19 cellular contexts compared by ENCODE assay signal in genomic region chr2:12712871-12713270, GRCh38.
"Had no signal": no experiment of that assay in that cellular context is flagged by ENCODE, and none has a peak within 500 bp of the region (broad histone marks: within the 10 kb centered on the region; RNA-seq: fewer than 3 reads in every experiment).

No MANE protein-coding gene starts in this region.

- H3K4me3 ChIP-seq: breast epithelium, left ventricle myocardium inferior, suprapubic skin had no signal

- H3K9me3 ChIP-seq: breast epithelium, left ventricle myocardium inferior, suprapubic skin had no signal

- H3K27ac ChIP-seq: breast epithelium, suprapubic skin had no signal

- ATAC-seq: activated T-cell treated with anti-CD3 and anti-CD28 coated beads, Interleukin-2, amount 50 U/mL, for 4 hours; esophagus mucosa; SK-N-SH treated with all-trans-retinoic acid at 6 μM for 48 hours; stimulated activated naive CD8-positive, alpha-beta T cell treated with anti-CD3 and anti-CD28 coated beads, Interleukin-15, amount 100 ng/mL, for 72 hours had no signal

- DNase-seq: activated CD4-positive, alpha-beta T cell treated with anti-CD3 and anti-CD28 coated beads, Interleukin-2, amount 50 U/mL, for 1 hour; activated CD8-positive, alpha-beta memory T cell treated with anti-CD3 and anti-CD28 coated beads, Interleukin-2, amount 50 U/mL, for 4 hours; activated naive CD4-positive, alpha-beta T cell treated with anti-CD3 and anti-CD28 coated beads for 36 hours; activated T-cell treated with anti-CD3 and anti-CD28 coated beads, Interleukin-2, amount 50 U/mL, for 4 hours; anterior cingulate cortex; cerebellar nuclear complex; effector CD8-positive, alpha-beta T cell; glutamatergic neuron; kidney glomerular epithelial cell; left ventricle myocardium inferior; small intestine; stimulated activated CD4-positive, alpha-beta T cell treated with anti-CD3 and anti-CD28 coated beads, Interleukin-4, amount 100 ng/mL, for 1 hour; stimulated activated naive CD8-positive, alpha-beta T cell treated with anti-CD3 and anti-CD28 coated beads, Interleukin-15, amount 100 ng/mL, for 72 hours; T1000; trophoblast cell had no signal

- H3K36me3 ChIP-seq: breast epithelium, left ventricle myocardium inferior, suprapubic skin had no signal

- H3K27me3 ChIP-seq: breast epithelium, suprapubic skin had no signal
